ENCODE assay signal across 8 cellular contexts in the genomic region with DNA sequence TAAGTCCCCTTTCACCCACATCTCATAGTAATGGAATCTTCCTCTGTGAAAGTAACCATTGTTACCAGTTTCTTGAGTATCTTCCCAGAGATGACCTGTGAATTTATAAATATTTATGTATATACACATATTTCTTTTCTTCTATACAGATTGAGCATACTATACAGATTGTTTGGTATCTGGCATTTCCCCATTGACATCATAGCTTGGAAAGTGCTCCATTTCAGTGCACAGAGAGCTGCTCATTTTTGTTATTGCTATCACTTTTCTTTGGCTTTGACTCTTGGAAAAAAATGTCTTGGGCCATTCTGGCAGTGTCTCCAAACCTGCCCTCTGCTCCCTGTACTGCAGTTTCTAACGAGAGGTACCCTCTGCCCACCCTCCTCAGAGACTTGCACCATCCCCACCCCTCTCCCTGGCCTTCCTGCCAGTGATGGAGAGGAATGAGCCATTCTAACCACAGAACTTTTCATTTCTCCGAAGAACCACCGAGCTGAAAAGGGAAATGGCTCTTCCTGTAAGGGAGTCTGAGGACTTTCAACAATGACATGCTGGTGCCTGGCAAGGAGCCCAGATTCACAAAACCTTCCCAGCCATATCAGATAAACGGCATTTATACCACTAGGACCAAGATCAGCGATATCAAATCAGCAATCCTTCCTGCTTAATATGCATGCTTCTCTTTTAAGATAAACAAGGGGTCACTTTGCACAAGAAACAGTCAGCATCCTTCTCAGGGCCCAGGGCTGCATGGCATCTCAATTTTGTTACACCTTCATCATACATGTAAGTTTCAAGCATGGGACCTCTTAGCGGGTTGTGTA. TPM values are rescaled to one million over a fixed set of nuclear protein-coding genes. Genes with fewer than 3 reads are reported as not detected.
DNase-seq lines count a peak whose midpoint lies in the region; ATAC-seq, FAIRE-seq and TF ChIP-seq lines count a peak whose summit lies in the region.

No MANE protein-coding gene starts in this region.

- no peaks in the 10 kb centered on the region for H3K9me2 ChIP-seq in PC-9 (ENCODE audit: insufficient read depth)

- POLR2A ChIA-PET in HEK293 (lab: Yijun Ruan, JAX), result no interaction called here
- POLR2A ChIA-PET in PC-9 (lab: Charles Lee; ENCODE audit: unreplicated experiment), result no interaction called here
- POLR2A ChIA-PET in GM12878 (lab: Charles Lee), result interaction anchor here (0.8 to 1.5 kb wide), 2 partner anchors 9 to 19 kb away, joined by 3 read pairs; no protein-coding TSS in a partner anchor

- H3K79me2 ChIP-seq in PC-9 (ENCODE audit: low read depth) (no peaks in the 10 kb centered on the region), GM12878 (ENCODE audit: control insufficient read depth, insufficient read depth, low read length) (no peaks in the 10 kb centered on the region)

- DNase-seq in DMS153 treated with DMSO at 0.1 percent for 48 hours (lab: John Stamatoyannopoulos, UW; ENCODE audit: unreplicated experiment) (peak; percentile 57), PC-9 (peak in 1 of 2 experiments; percentile 72), GM12878 (ENCODE audit: low read depth, low spot score) (peak; percentile 26), non-pigmented ciliary epithelial cell (ENCODE audit: low read depth) (peak; percentile 71), WERI-Rb-1 (no peak), GM10266 (ENCODE audit: extremely low spot score) (no peak)

- in situ Hi-C loops in GM12878 (cut with MboI), result no loop called here

- RAD21 ChIA-PET in GM12878 (lab: Charles Lee; ENCODE audit: unreplicated experiment), result no interaction called here

- no peak overlapping the region for H3K9ac ChIP-seq in GM12878 (ENCODE audit: control insufficient read depth, insufficient read depth, low read length)

- H3F3A ChIP-seq in PC-9 (ENCODE audit: insufficient read depth, low read depth), result peaks cover 5% of the 10 kb centered on the region; the same call in 1 of the 2 replicates

- no peak overlapping the region for H3K27ac ChIP-seq in HEK293 (ENCODE audit: extremely low read depth, low read depth, low read length)
- no peak overlapping the region for H3K27ac ChIP-seq in PC-9
- H3K27ac ChIP-seq in GM12878 (ENCODE audit: control insufficient read depth, insufficient read depth), result no peak overlapping the region
- H3K27ac ChIP-seq in WERI-Rb-1, result no peak overlapping the region

- H3K4me2 ChIP-seq in PC-9 (peak overlapping the region; percentile 18), GM12878 (ENCODE audit: control insufficient read depth, insufficient read depth) (peak overlapping the region; percentile 80)

- peak in 1 of 2 experiments; percentile 28; a peak in 1 of 4 replicates for TF ChIP-seq EP300 in GM12878 (IDR thresholded peaks at IDR 0.05; ENCODE audit: borderline replicate concordance in 1 of 2, control insufficient read depth in 1 of 2, low read depth in 2 of 2, low read length in 2 of 2)

- H3K27me3 ChIP-seq in PC-9 (ENCODE audit: insufficient read depth, low read depth) (no peaks in the 10 kb centered on the region), GM12878 (replicated peaks in 1 of 2; ENCODE audit: control insufficient read depth in 2 of 2, insufficient read depth in 2 of 2, low read length in 1 of 2) (no peaks in the 10 kb centered on the region; a peak in 1 of 4 replicates), WERI-Rb-1 (ENCODE audit: insufficient read depth, low read depth, severe bottlenecking) (no peaks in the 10 kb centered on the region)

- intact Hi-C loops in PC-9 (cut with micrococcal nuclease; ENCODE audit: unreplicated experiment) (loop anchor here (1.0 kb wide), 1 partner anchor 20 kb away; the partner anchor contains the start of gene CCSER2), GM12878 (cut with micrococcal nuclease; ENCODE audit: unreplicated experiment) (no loop called here)

- CTCF ChIA-PET in HEK293 (lab: Yijun Ruan, JAX), result interaction anchor here (0.6 to 2.3 kb wide), 3 partner anchors 10 to 41 kb away, joined by 3 to 8 read pairs (median 3); no protein-coding TSS in a partner anchor
- CTCF ChIA-PET in PC-9 (lab: Charles Lee), result no interaction called here
- CTCF ChIA-PET in GM12878 (lab: Yijun Ruan, JAX), result interaction anchor here (1.3 to 2.0 kb wide), 3 partner anchors 39 to 103 kb away, joined by 3 to 5 read pairs (median 3); no protein-coding TSS in a partner anchor

- no peak overlapping the region for H3K4me3 ChIP-seq in HEK293 (ENCODE audit: low read depth, low read length)
- H3K4me3 ChIP-seq in PC-9, result no peak overlapping the region
- H3K4me3 ChIP-seq in GM12878, result no peak overlapping the region; the same call in 1 of the 2 replicates
- H3K4me3 ChIP-seq in WERI-Rb-1 (ENCODE audit: low read depth, low read length), result no peak overlapping the region

- no peak for TF ChIP-seq RAD21 in GM12878 (IDR thresholded peaks at IDR 0.05; ENCODE audit: insufficient read depth, low read depth, low read length)

- WGBS in GM12878 (ENCODE audit: insufficient coverage, insufficient replicate concordance, low lambda C conversion rate, missing lambda C conversion rate), result 8% methylated on average over 6 of the region's 6 CpGs

- ATAC-seq in GM12878 (peak; percentile 77), GM18909 (IDR thresholded peaks at IDR 0.05; ENCODE audit: poor library complexity, unreplicated experiment) (no peak)

- no peak for TF ChIP-seq POLR2A in GM12878 (IDR thresholded peaks at IDR 0.05; ENCODE audit: low read depth, low read length)

- SMC1A ChIA-PET in GM12878 (lab: Charles Lee; ENCODE audit: uncharacterized antibody, unreplicated experiment), result no interaction called here

- BruUV-seq in PC-9 (replicated peaks; lab: Mats Ljungman, UMichigan) (no TSS peak), GM12878 (replicated peaks; lab: Mats Ljungman, UMichigan) (no TSS peak)

- H2AFZ ChIP-seq in PC-9, result no peak overlapping the region
- no peak overlapping the region for H2AFZ ChIP-seq in GM12878 (ENCODE audit: control insufficient read depth, low read depth, low read length)

- H3K4me1 ChIP-seq in HEK293 (ENCODE audit: control insufficient read depth, insufficient read depth, low read length) (peaks cover 4% of the 10 kb centered on the region), PC-9 (replicated peaks; ENCODE audit: insufficient read depth) (peaks cover 10% of the 10 kb centered on the region), GM12878 (ENCODE audit: control insufficient read depth, insufficient read depth, low read length) (peaks cover 18% of the 10 kb centered on the region)

- H3K36me3 ChIP-seq in HEK293 (ENCODE audit: control insufficient read depth in 2 of 2, insufficient read depth in 1 of 2, low read length in 2 of 2) (no peaks in the 10 kb centered on the region), PC-9 (ENCODE audit: low read depth) (no peaks in the 10 kb centered on the region), GM12878 (ENCODE audit: control insufficient read depth in 2 of 2, insufficient read depth in 2 of 2, low read length in 1 of 2) (no peaks in the 10 kb centered on the region), WERI-Rb-1 (no peaks in the 10 kb centered on the region)

- TF ChIP-seq CTCF in HEK293 (tag by site-specific recombination; IDR thresholded peaks at IDR 0.05) (no peak), PC-9 (conservative IDR thresholded peaks at IDR 0.05) (no peak), GM12878 (IDR thresholded peaks at IDR 0.05 in 2 of 3, conservative IDR thresholded peaks at IDR 0.05 in 1 of 3; ENCODE audit: control insufficient read depth in 2 of 3, extremely low read depth in 1 of 3, insufficient read depth in 1 of 3, low read depth in 3 of 3, low read length in 3 of 3) (no peak), WERI-Rb-1 (IDR thresholded peaks at IDR 0.05; ENCODE audit: low read depth, low read length) (no peak), GM10266 (IDR thresholded peaks at IDR 0.05; ENCODE audit: control insufficient read depth, insufficient read depth, low read depth, missing control alignments) (no peak)

- peak; percentile 78 for FAIRE-seq in GM12878 (lab: Jason Lieb, UNC)

- H4K20me1 ChIP-seq in PC-9 (ENCODE audit: insufficient read depth) (no peaks in the 10 kb centered on the region), GM12878 (ENCODE audit: control insufficient read depth, insufficient read depth) (no peaks in the 10 kb centered on the region)

- H3K9me3 ChIP-seq in HEK293 (ENCODE audit: control insufficient read depth, insufficient read depth, low read depth, low read length) (no peaks in the 10 kb centered on the region), PC-9 (ENCODE audit: insufficient read depth, low read depth) (no peaks in the 10 kb centered on the region; the same call in 1 of the 2 replicates), GM12878 (replicated peaks; ENCODE audit: control insufficient read depth, insufficient read depth, low read length) (no peaks in the 10 kb centered on the region; the same call in 2 of the 3 replicates), WERI-Rb-1 (ENCODE audit: severe bottlenecking) (no peaks in the 10 kb centered on the region)

TF ChIP-seq in GM12878, 131 proteins besides CTCF, POLR2A, EP300 and RAD21 (continues in another document):
- TF ChIP-seq MEF2B (IDR thresholded peaks at IDR 0.05; ENCODE audit: partially characterized antibody, poor library complexity, severe bottlenecking) (no peak), NFIC (IDR thresholded peaks at IDR 0.05; ENCODE audit: low read depth, low read length) (peak; percentile 83; the same call in 1 of the 2 replicates)

RNA-seq across cellular contexts. Expression of gene CCSER2, which starts 19.7 kb away (rescaled TPM):
- total RNA-seq in PC-9 (2021) (42.2 and 56.6 TPM in 2 replicates), GM12878 (2014; rRNA removed) (8.8 and 9.2 TPM in 2 replicates), GM12878 (2014; rRNA removed; fragmentation: Illumina TruSeq; extraction: Trizol) (15.3 and 16.9 TPM in 2 replicates), GM12878 (2021) (18.8 and 21.2 TPM in 2 replicates)
- 87.2 and 91.9 TPM in 2 replicates for total RNA-seq in GM12878 (2013; cell fraction: nucleolus; rRNA removed)
- polyA plus RNA-seq in GM12878 (2011; ENCODE audit: low read depth), result 4.6 TPM
- polyA plus RNA-seq in GM12878 (2011; rRNA removed) (12.4 and 17.5 TPM in 2 replicates), GM12878 (2014; fragmentation: Illumina TruSeq; extraction: Trizol) (14.0 and 14.5 TPM in 2 replicates), GM12878 (2014; fragmentation: Nextera tagmentation; extraction: Ambion mirVana) (1 to 10 TPM; 4.7 to 6.8 TPM), GM12878 (2014; rRNA removed) (5.3 and 5.4 TPM in 2 replicates), GM12878 (2016; fragmentation: Nextera tagmentation; extraction: Ambion mirVana) (10 to 100 TPM; 16.5 to 18.5 TPM)
- polyA plus RNA-seq in GM12878 (2011; cell fraction: cytosol; rRNA removed), result 6.0 and 6.2 TPM in 2 replicates
- polyA plus RNA-seq in GM12878 (2011; cell fraction: nucleus; rRNA removed), result 4.8 and 5.8 TPM in 2 replicates
- 6.4 and 7.1 TPM in 2 replicates for polyA plus RNA-seq in GM12878 (2012)
- 14.1 and 21.2 TPM in 2 replicates for polyA minus RNA-seq in GM12878 (2011; rRNA and poly(A)+ RNA removed)
- polyA minus RNA-seq in GM12878 (2011; cell fraction: cytosol; rRNA and poly(A)+ RNA removed), result 9.9 and 10.8 TPM in 2 replicates
- polyA minus RNA-seq in GM12878 (2011; cell fraction: nucleus; rRNA and poly(A)+ RNA removed), result 16.8 and 23.3 TPM in 2 replicates

Comparison
In these comparisons a context has a peak if more than half of its experiments do, and no peak if none do; other contexts are left out.
1. DNase-seq: peak in DMS153 treated with DMSO at 0.1 percent for 48 hours (single experiment), GM12878 (single experiment) and non-pigmented ciliary epithelial cell (single experiment); none in WERI-Rb-1 (single experiment) and GM10266 (single experiment).